ENCODE assay signal across 9 cellular contexts in genomic region chr9:7186175-7186574, GRCh38.
DNase-seq lines count a peak whose midpoint lies in the region; ATAC-seq and TF ChIP-seq lines count a peak whose summit lies in the region.
"Had no signal": no experiment of that assay in that cellular context is flagged by ENCODE, and none has a peak within 500 bp of the region (broad histone marks: within the 10 kb centered on the region; RNA-seq: fewer than 3 reads in every experiment).

No MANE protein-coding gene starts in this region.

- H3K9me3 ChIP-seq in HUES6 (ENCODE audit: control insufficient read depth, insufficient read depth, low read depth, low read length) (peaks cover 23% of the 10 kb centered on the region), lower lobe of right lung (peaks cover 14% of the 10 kb centered on the region)

- peak; percentile 20 for DNase-seq in EL
- no peak for DNase-seq in astrocyte of the spinal cord (ENCODE audit: low read depth, low spot score)
- DNase-seq in lower lobe of right lung, result no peak
- DNase-seq in dorsolateral prefrontal cortex, result no peak
- DNase-seq: activated CD4-positive, alpha-beta T cell treated with anti-CD3 and anti-CD28 coated beads for 48 hours had no signal

- H3K27me3 ChIP-seq in HUES6 (ENCODE audit: control insufficient read depth, insufficient read depth, low read length) (no peaks in the 10 kb centered on the region), lower lobe of right lung (ENCODE audit: low read depth) (no peaks in the 10 kb centered on the region), dorsolateral prefrontal cortex (no peaks in the 10 kb centered on the region)

- TF ChIP-seq CTCF in astrocyte of the spinal cord (IDR thresholded peaks at IDR 0.05; ENCODE audit: low read depth, low read length) (peak; percentile 76), lower lobe of right lung (IDR thresholded peaks at IDR 0.05) (peak; percentile 28), dorsolateral prefrontal cortex (IDR thresholded peaks at IDR 0.05 in 54 of 56, conservative IDR thresholded peaks at IDR 0.05 in 2 of 56; ENCODE audit: low read depth in 1 of 56, partially characterized antibody in 56 of 56) (peak in 15 of 56 donors; percentile 9 to 27 (median 17))

- ATAC-seq in lower lobe of right lung (no peak), GM19467 (IDR thresholded peaks at IDR 0.05; ENCODE audit: unreplicated experiment) (no peak), GM18907 (IDR thresholded peaks at IDR 0.05; ENCODE audit: unreplicated experiment) (no peak), GM18867 (IDR thresholded peaks at IDR 0.05; ENCODE audit: unreplicated experiment) (no peak)

- peak overlapping the region; percentile 9 for H3K9ac ChIP-seq in HUES6 (ENCODE audit: low read length)

- intact Hi-C loops in lower lobe of right lung (cut with DNase I) (no loop called here), dorsolateral prefrontal cortex (cut with DNase I) (no loop called here)

- H3K4me1 ChIP-seq in HUES6 (ENCODE audit: control insufficient read depth, insufficient read depth, low read length) (peaks cover 11% of the 10 kb centered on the region; the same call in 1 of the 2 replicates), lower lobe of right lung (no peaks in the 10 kb centered on the region)

- H3K27ac ChIP-seq in HUES6 (ENCODE audit: low read depth, low read length), result no peak overlapping the region; the same call in 1 of the 2 replicates
- no peak overlapping the region for H3K27ac ChIP-seq in lower lobe of right lung
- H3K27ac ChIP-seq in dorsolateral prefrontal cortex, result peak overlapping the region in 2 of 59 donors; percentile 9 to 17

- H3K36me3 ChIP-seq in HUES6 (ENCODE audit: control insufficient read depth, insufficient read depth, low read length), result no peaks in the 10 kb centered on the region
- H3K36me3 ChIP-seq in lower lobe of right lung, result no peaks in the 10 kb centered on the region

- no peak overlapping the region for H3K4me3 ChIP-seq in HUES6 (ENCODE audit: low read depth, low read length)
- H3K4me3 ChIP-seq in astrocyte of the spinal cord (ENCODE audit: low read depth, low read length), result no peak overlapping the region
- no peak overlapping the region for H3K4me3 ChIP-seq in lower lobe of right lung
- H3K4me3 ChIP-seq in dorsolateral prefrontal cortex, result no peak overlapping the region

- in situ Hi-C loops in astrocyte of the spinal cord (cut with HindIII; ENCODE audit: low sequenced_read_pairs), result no loop called here
